ENCODE assay signal across 8 cellular contexts in the genomic region with DNA sequence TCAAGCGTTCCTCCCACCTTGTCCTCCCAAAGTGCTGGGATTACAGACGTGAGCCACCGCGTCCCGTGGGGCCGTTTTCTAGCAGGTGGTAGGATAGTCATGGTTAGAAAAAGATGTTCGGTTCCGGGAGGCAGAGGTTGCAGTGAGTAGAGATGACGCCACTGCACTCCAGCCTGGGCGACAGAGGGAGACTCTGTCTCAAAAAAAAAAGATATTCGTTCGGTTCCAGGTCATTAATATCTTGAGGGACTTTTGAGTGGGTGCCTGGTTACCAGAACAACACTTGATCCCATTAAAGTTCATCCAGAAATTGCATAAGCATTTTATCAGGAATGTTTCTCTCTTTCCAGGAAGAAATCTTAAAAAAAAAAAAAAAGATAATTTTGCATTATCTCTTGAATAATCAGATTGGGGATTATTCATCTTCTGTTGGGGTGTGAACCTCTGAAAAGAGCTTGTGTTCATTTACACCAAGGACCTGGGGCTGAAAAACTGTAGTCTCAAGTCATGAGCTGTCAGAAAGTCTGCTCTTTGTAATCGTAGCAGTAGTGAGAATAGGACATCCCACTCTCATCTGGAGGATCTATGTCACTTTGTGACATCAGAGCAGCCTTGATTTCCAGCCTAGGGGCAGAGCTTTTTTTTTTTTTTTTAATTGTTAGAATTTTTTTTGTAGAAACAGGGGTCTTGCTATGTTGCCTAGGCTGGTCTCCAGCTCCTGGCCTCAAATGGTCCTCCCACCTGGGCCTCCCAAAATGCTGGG. TPM values are rescaled to one million over a fixed set of nuclear protein-coding genes. Genes with fewer than 3 reads are reported as not detected.
DNase-seq lines count a peak whose midpoint lies in the region; ATAC-seq and TF ChIP-seq lines count a peak whose summit lies in the region.

No MANE protein-coding gene starts in this region.

- no peaks in the 10 kb centered on the region for H3K27me3 Mint-ChIP-seq in activated T-cell treated with anti-CD3 and anti-CD28 coated beads, Interleukin-2, amount 50 U/mL, for 4 hours (ENCODE audit: low read depth)

- H3K4me3 ChIP-seq in thoracic aorta = peak overlapping the region; percentile 94

- intact Hi-C loops in left ventricle myocardium superior (cut with micrococcal nuclease) = no loop called here

- no peak for DNase-seq in activated T-cell treated with anti-CD3 and anti-CD28 coated beads, Interleukin-2, amount 50 U/mL, for 4 hours
- no peak for DNase-seq in activated T-cell treated with anti-CD3 and anti-CD28 coated beads, Interleukin-2, amount 50 U/mL, for 1 hour
- DNase-seq in SHP77 (lab: John Stamatoyannopoulos, UW) (peak; percentile 34 to 53), left ventricle myocardium superior (peak; percentile 50), thoracic aorta (ENCODE audit: low spot score) (peak; percentile 15), retina (no peak)
- DNase-seq in NK-92 treated with Interleukin-12 subunit alpha and Interleukin-12 subunit beta, amount 100 ng/mL, for 24 hours (lab: John Stamatoyannopoulos, UW) = no peak

- H3K36me3 ChIP-seq in thoracic aorta = no peaks in the 10 kb centered on the region

- H3K4me1 ChIP-seq in thoracic aorta (ENCODE audit: control insufficient read depth in 1 of 2, low read depth in 2 of 2) = peaks cover 7 to 37% of the 10 kb centered on the region in 2 donors

- no peaks in the 10 kb centered on the region for H3K9me3 Mint-ChIP-seq in activated T-cell treated with anti-CD3 and anti-CD28 coated beads, Interleukin-2, amount 50 U/mL, for 4 hours

- ATAC-seq in activated T-cell treated with anti-CD3 and anti-CD28 coated beads, Interleukin-2, amount 50 U/mL, for 4 hours = peak; percentile 8 to 27
- ATAC-seq in left ventricle myocardium superior (peak; percentile 5), thoracic aorta (ENCODE audit: insufficient number of reproducible peaks, low FRiP score, low read depth) (no peak), HG02970 (IDR thresholded peaks at IDR 0.05; ENCODE audit: low FRiP score, unreplicated experiment) (no peak)

- TF ChIP-seq CTCF in thoracic aorta (IDR thresholded peaks at IDR 0.05) = no peak

- no peaks in the 10 kb centered on the region for H3K9me3 ChIP-seq in thoracic aorta

- no peaks in the 10 kb centered on the region for H3K36me3 Mint-ChIP-seq in activated T-cell treated with anti-CD3 and anti-CD28 coated beads, Interleukin-2, amount 50 U/mL, for 4 hours (ENCODE audit: insufficient read depth)

- H3K4me3 Mint-ChIP-seq in activated T-cell treated with anti-CD3 and anti-CD28 coated beads, Interleukin-2, amount 50 U/mL, for 4 hours = peak overlapping the region; percentile 49

- no peaks in the 10 kb centered on the region for H3K27me3 ChIP-seq in thoracic aorta (replicated peaks; ENCODE audit: insufficient read depth)

- H3K4me1 Mint-ChIP-seq in activated T-cell treated with anti-CD3 and anti-CD28 coated beads, Interleukin-2, amount 50 U/mL, for 4 hours (ENCODE audit: low read depth) = peaks cover 36% of the 10 kb centered on the region

- peak overlapping the region; percentile 74 to 82 for H3K27ac ChIP-seq in thoracic aorta

RNA-seq across cellular contexts. Expression of a gene that starts 1.0 kb away (rescaled TPM):
- total RNA-seq in activated T-cell treated with anti-CD3 and anti-CD28 coated beads, Interleukin-2, amount 50 U/mL, for 4 hours = 10 to 100 TPM; 29.3 to 36.8 (median 33.7) TPM
- total RNA-seq in left ventricle myocardium superior = 16.2 TPM
- total RNA-seq in thoracic aorta = 10 to 100 TPM; 42.0 to 45.9 TPM

RNA-seq across cellular contexts. Expression of a gene that starts 4.9 kb away (rescaled TPM):
- 1 to 10 TPM; 1.6 to 3.0 (median 2.0) TPM for total RNA-seq in activated T-cell treated with anti-CD3 and anti-CD28 coated beads, Interleukin-2, amount 50 U/mL, for 4 hours
- total RNA-seq in left ventricle myocardium superior (1.8 TPM), thoracic aorta (1 to 10 TPM in 1 of 2 donors, not detected in 1; 1.6 TPM)

RNA-seq across cellular contexts. Expression of a gene that starts 23.5 kb away (rescaled TPM):
- total RNA-seq in activated T-cell treated with anti-CD3 and anti-CD28 coated beads, Interleukin-2, amount 50 U/mL, for 4 hours = 10 to 100 TPM; 17.0 to 33.7 (median 26.2) TPM
- total RNA-seq in left ventricle myocardium superior (6.0 TPM), thoracic aorta (10 to 100 TPM; 10.0 to 14.7 TPM)

RNA-seq across cellular contexts. Expression of a gene that starts 47.3 kb away (rescaled TPM):
- 10 to 100 TPM; 21.0 to 24.2 (median 23.1) TPM for total RNA-seq in activated T-cell treated with anti-CD3 and anti-CD28 coated beads, Interleukin-2, amount 50 U/mL, for 4 hours
- 15.7 TPM for total RNA-seq in left ventricle myocardium superior
- total RNA-seq in thoracic aorta = 10 to 100 TPM; 24.3 to 30.2 TPM

RNA-seq across cellular contexts. Expression of a gene that starts 47.6 kb away (rescaled TPM):
- total RNA-seq in activated T-cell treated with anti-CD3 and anti-CD28 coated beads, Interleukin-2, amount 50 U/mL, for 4 hours = 1 to 10 TPM; 1.3 to 2.5 (median 2.2) TPM
- total RNA-seq in left ventricle myocardium superior (1.4 TPM), thoracic aorta (10 to 100 TPM in 1 of 2 donors, 1 to 10 TPM in 1; 6.6 to 11.9 TPM)

Comparison
In these comparisons a context has a peak if more than half of its experiments do, and no peak if none do; other contexts are left out.
1. ATAC-seq: peak in activated T-cell treated with anti-CD3 and anti-CD28 coated beads, Interleukin-2, amount 50 U/mL, for 4 hours (2 of 2) and left ventricle myocardium superior (single experiment); none in thoracic aorta (single experiment) and HG02970 (single experiment).
2. DNase-seq: peak in SHP77 (2 of 2), left ventricle myocardium superior (single experiment) and thoracic aorta (single experiment); none in activated T-cell treated with anti-CD3 and anti-CD28 coated beads, Interleukin-2, amount 50 U/mL, for 4 hours (single experiment), activated T-cell treated with anti-CD3 and anti-CD28 coated beads, Interleukin-2, amount 50 U/mL, for 1 hour (single experiment), NK-92 treated with Interleukin-12 subunit alpha and Interleukin-12 subunit beta, amount 100 ng/mL, for 24 hours (single experiment) and retina (single experiment).